ENCODE assay signal across 14 cellular contexts in the genomic region with DNA sequence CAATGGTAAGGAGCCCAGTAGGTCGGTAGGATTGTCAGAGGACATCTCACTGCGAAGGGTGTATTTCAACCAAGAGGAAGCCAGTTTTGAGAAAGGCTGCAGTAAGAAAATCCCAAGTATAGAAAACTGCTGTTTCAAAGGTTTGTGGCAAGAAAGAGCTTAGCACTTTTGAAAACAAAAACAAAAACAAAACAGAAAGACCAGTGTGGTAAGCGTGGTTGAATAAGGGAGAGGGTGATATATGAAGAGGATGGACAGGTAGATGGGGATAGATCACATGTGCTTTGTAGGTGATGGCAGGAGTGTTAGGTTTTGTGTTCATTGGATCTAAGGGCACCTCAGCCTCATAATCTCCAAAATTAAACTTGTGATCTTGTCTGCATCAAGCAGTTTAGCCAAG.
DNase-seq lines count a peak whose midpoint lies in the region; ATAC-seq and TF ChIP-seq lines count a peak whose summit lies in the region.
"Had no signal": no experiment of that assay in that cellular context is flagged by ENCODE, and none has a peak within 500 bp of the region (broad histone marks: within the 10 kb centered on the region; RNA-seq: fewer than 3 reads in every experiment).

No MANE protein-coding gene starts in this region.

- peaks cover 8% of the 10 kb centered on the region for H3K4me1 Mint-ChIP-seq in Calu3 (ENCODE audit: low read depth, unreplicated experiment)
- no peaks in the 10 kb centered on the region for H3K4me1 Mint-ChIP-seq in progenitor cell of endocrine pancreas (ENCODE audit: low read depth)
- H3K4me1 Mint-ChIP-seq: brain, immature natural killer cell, nephron had no signal

- TF ChIP-seq CTCF in Calu3 (IDR thresholded peaks at IDR 0.05; ENCODE audit: unreplicated experiment) (no peak), body of pancreas (IDR thresholded peaks at IDR 0.05) (no peak), progenitor cell of endocrine pancreas (IDR thresholded peaks at IDR 0.05; ENCODE audit: unreplicated experiment) (no peak)

- H3K27ac ChIP-seq in body of pancreas, result no peak overlapping the region
- H3K27ac ChIP-seq: A549 had no signal

- H3K9me3 Mint-ChIP-seq in Calu3 (ENCODE audit: low read depth, unreplicated experiment), result peaks cover 7% of the 10 kb centered on the region
- H3K9me3 Mint-ChIP-seq in progenitor cell of endocrine pancreas (ENCODE audit: low read depth), result no peaks in the 10 kb centered on the region
- H3K9me3 Mint-ChIP-seq: brain, nephron had no signal

- H3K27ac Mint-ChIP-seq in Calu3 (ENCODE audit: unreplicated experiment) (peak overlapping the region; percentile 45), progenitor cell of endocrine pancreas (no peak overlapping the region)
- H3K27ac Mint-ChIP-seq: brain, immature natural killer cell, nephron had no signal

- intact Hi-C loops in Calu3 (cut with micrococcal nuclease; ENCODE audit: unreplicated experiment) (no loop called here), body of pancreas (cut with DNase I) (no loop called here)

- BruUV-seq in Calu3 (replicated peaks; lab: Mats Ljungman, UMichigan), result no TSS peak

- DNase-seq in Calu3 (no peak), NCI-H1105 (lab: John Stamatoyannopoulos, UW) (no peak), body of pancreas (no peak), progenitor cell of endocrine pancreas (ENCODE audit: low spot score, unreplicated experiment) (no peak), T1000 (lab: John Stamatoyannopoulos, UW) (no peak)
- DNase-seq: immature natural killer cell had no signal

- no peak overlapping the region for H3K4me3 Mint-ChIP-seq in Calu3 (ENCODE audit: low read depth, unreplicated experiment)
- H3K4me3 Mint-ChIP-seq in progenitor cell of endocrine pancreas (ENCODE audit: low read depth), result no peak overlapping the region
- H3K4me3 Mint-ChIP-seq: brain, immature natural killer cell, nephron had no signal

- H3K36me3 ChIP-seq in body of pancreas (replicated peaks in 1 of 2; ENCODE audit: insufficient read depth in 1 of 2, low read depth in 2 of 2), result no peaks in the 10 kb centered on the region
- H3K36me3 ChIP-seq: HAP-1 had no signal

- H3K36me3 Mint-ChIP-seq in Calu3 (ENCODE audit: insufficient read depth, unreplicated experiment), result no peaks in the 10 kb centered on the region
- H3K36me3 Mint-ChIP-seq in progenitor cell of endocrine pancreas (ENCODE audit: insufficient read depth), result no peaks in the 10 kb centered on the region
- H3K36me3 Mint-ChIP-seq: brain, immature natural killer cell had no signal

- H3K4me1 ChIP-seq in body of pancreas, result no peaks in the 10 kb centered on the region
- H3K4me1 ChIP-seq: A549, HAP-1 had no signal

- TF ChIP-seq POLR2A in body of pancreas (IDR thresholded peaks at IDR 0.05), result no peak

- ATAC-seq in GM19438 (IDR thresholded peaks at IDR 0.05; ENCODE audit: low read depth, unreplicated experiment) (peak; percentile 87), HG02852 (IDR thresholded peaks at IDR 0.05; ENCODE audit: unreplicated experiment) (peak; percentile 94), HG03520 (IDR thresholded peaks at IDR 0.05; ENCODE audit: unreplicated experiment) (peak; percentile 87), body of pancreas (no peak)
- ATAC-seq: A549 had no signal

- no peaks in the 10 kb centered on the region for H3K27me3 ChIP-seq in body of pancreas

- WGBS in body of pancreas, 2 donors, result 80 to 87% methylated on average over 3 of the region's 3 CpGs

- H3K27me3 Mint-ChIP-seq in Calu3 (ENCODE audit: unreplicated experiment) (no peaks in the 10 kb centered on the region), progenitor cell of endocrine pancreas (no peaks in the 10 kb centered on the region)
- H3K27me3 Mint-ChIP-seq: brain had no signal

- H3K9me3 ChIP-seq in body of pancreas, result no peaks in the 10 kb centered on the region
- H3K9me3 ChIP-seq: A549, HAP-1 had no signal

- H3K4me3 ChIP-seq in body of pancreas, result no peak overlapping the region
- H3K4me3 ChIP-seq: A549, HAP-1, smooth muscle cell had no signal

- CTCF ChIA-PET in Calu3 (lab: Charles Lee), result no interaction called here
